15 cellular contexts compared by ENCODE assay signal in genomic region chr5:155293605-155294178, GRCh38.
DNase-seq lines count a peak whose midpoint lies in the region; ATAC-seq and TF ChIP-seq lines count a peak whose summit lies in the region.
"Had no signal": no experiment of that assay in that cellular context is flagged by ENCODE, and none has a peak within 500 bp of the region (broad histone marks: within the 10 kb centered on the region; RNA-seq: fewer than 3 reads in every experiment).

No MANE protein-coding gene starts in this region.

- ATAC-seq in SK-N-SH treated with all-trans-retinoic acid at 6 μM for 48 hours (no peak; the same call in 2 of the 3 replicates), GM21515 (IDR thresholded peaks at IDR 0.05; ENCODE audit: unreplicated experiment) (no peak)
- ATAC-seq: Right ventricle myocardium inferior had no signal

- DNase-seq in NCI-H1417 (lab: John Stamatoyannopoulos, UW) (peak in 2 of 3 experiments; percentile 7 to 90), NCI-H1417 treated with DMSO at 0.1 percent for 48 hours (lab: John Stamatoyannopoulos, UW) (no peak), NCI-H1436 treated with DMSO at 0.1 percent for 48 hours (lab: John Stamatoyannopoulos, UW) (peak; percentile 30), NCI-H524 treated with DMSO at 0.1 percent for 48 hours (lab: John Stamatoyannopoulos, UW) (peak; percentile 93)
- no peak for DNase-seq in activated CD4-positive, alpha-beta T cell treated with anti-CD3 and anti-CD28 coated beads for 48 hours
- no peak for DNase-seq in activated CD4-positive, alpha-beta T cell treated with anti-CD3 and anti-CD28 coated beads for 1 hour
- DNase-seq: 8988T; CD4-positive, alpha-beta memory T cell; GF-D8; NCI-H510A; Peyer's patch; T-helper 1 cell had no signal

TF ChIP-seq in SK-N-SH treated with all-trans-retinoic acid at 6 μM for 48 hours, 23 proteins besides CTCF, POLR2A, EP300 and RAD21:
- no peak for TF ChIP-seq RARB (CRISPR knock-in tag; IDR thresholded peaks at IDR 0.05)
- TF ChIP-seq ESRRG (CRISPR knock-in tag; IDR thresholded peaks at IDR 0.05), result no peak
- peak; percentile 35; the same call in 1 of the 2 replicates for TF ChIP-seq CREB5 (CRISPR knock-in tag; IDR thresholded peaks at IDR 0.05; ENCODE audit: low read depth)
- TF ChIP-seq TCF4 (CRISPR knock-in tag; IDR thresholded peaks at IDR 0.05; ENCODE audit: borderline replicate concordance), result peak; percentile 82; the same call in 1 of the 2 replicates
- 0 out of 2 replicates have a peak, but pooled peaks have one; percentile 67 for TF ChIP-seq SNAI2 (CRISPR knock-in tag; IDR thresholded peaks at IDR 0.05)
- TF ChIP-seq PPARA (CRISPR knock-in tag; IDR thresholded peaks at IDR 0.05; ENCODE audit: borderline replicate concordance), result no peak
- no peak for TF ChIP-seq CSRNP3 (CRISPR knock-in tag; IDR thresholded peaks at IDR 0.05)
- peak; percentile 94 for TF ChIP-seq TSHZ2 (CRISPR knock-in tag; IDR thresholded peaks at IDR 0.05)
- TF ChIP-seq PATZ1 (CRISPR knock-in tag; IDR thresholded peaks at IDR 0.05; ENCODE audit: borderline replicate concordance), result no peak
- no peak for TF ChIP-seq ZNF70 (CRISPR knock-in tag; IDR thresholded peaks at IDR 0.05)
- peak; percentile 95 for TF ChIP-seq ISL1 (CRISPR knock-in tag; IDR thresholded peaks at IDR 0.05)
- TF ChIP-seq ZC3H10 (CRISPR knock-in tag; IDR thresholded peaks at IDR 0.05), result no peak
- 0 out of 2 replicates have a peak, but pooled peaks have one; percentile 60 for TF ChIP-seq ZFP3 (CRISPR knock-in tag; IDR thresholded peaks at IDR 0.05)
- no peak for TF ChIP-seq ZNF8 (CRISPR knock-in tag; IDR thresholded peaks at IDR 0.05)

Comparison
In these comparisons a context has a peak if more than half of its experiments do, and no peak if none do; other contexts are left out.
1. DNase-seq: peak in NCI-H1417 (2 of 3), NCI-H1436 treated with DMSO at 0.1 percent for 48 hours (single experiment) and NCI-H524 treated with DMSO at 0.1 percent for 48 hours (single experiment); none in NCI-H1417 treated with DMSO at 0.1 percent for 48 hours (single experiment), activated CD4-positive, alpha-beta T cell treated with anti-CD3 and anti-CD28 coated beads for 48 hours (single experiment) and activated CD4-positive, alpha-beta T cell treated with anti-CD3 and anti-CD28 coated beads for 1 hour (single experiment).